Comparison of ENCODE assay signal across 16 cellular contexts in genomic region chr13:67228031-67228430, GRCh38. TPM values are rescaled to one million over a fixed set of nuclear protein-coding genes. Genes with fewer than 3 reads are reported as not detected.
DNase-seq lines count a peak whose midpoint lies in the region; ATAC-seq and TF ChIP-seq lines count a peak whose summit lies in the region.
"Had no signal": no experiment of that assay in that cellular context is flagged by ENCODE, and none has a peak within 500 bp of the region (broad histone marks: within the 10 kb centered on the region; RNA-seq: fewer than 3 reads in every experiment).

No MANE protein-coding gene starts in this region.

- TF ChIP-seq EP300 in gastroesophageal sphincter (IDR thresholded peaks at IDR 0.05): no peak
- no peak for TF ChIP-seq EP300 in sigmoid colon (IDR thresholded peaks at IDR 0.05)

- peak overlapping the region in 2 of 11 experiments; percentile 11 to 23; a peak in 1 of 22 replicates for H3K27ac ChIP-seq in BLaER1 treated with 17β-estradiol and CSF1 and Interleukin-3, amounts not matched to agents 10 nM and 100 nM
- H3K27ac ChIP-seq in angular gyrus (ENCODE audit: low read depth, low read length) (peak overlapping the region; percentile 67), gastroesophageal sphincter (no peak overlapping the region), sigmoid colon (no peak overlapping the region)
- H3K27ac ChIP-seq: C4-2B, epithelial cell of prostate, tibial artery, WERI-Rb-1 had no signal

- no peaks in the 10 kb centered on the region for H3K9me3 ChIP-seq in BLaER1 treated with 17β-estradiol and CSF1 and Interleukin-3, amounts not matched to agents 10 nM and 100 nM (replicated peaks in 1 of 11)
- H3K9me3 ChIP-seq in gastroesophageal sphincter (no peaks in the 10 kb centered on the region), sigmoid colon (no peaks in the 10 kb centered on the region)
- H3K9me3 ChIP-seq: tibial artery had no signal

- H4K20me1 ChIP-seq in BLaER1 treated with 17β-estradiol and CSF1 and Interleukin-3, amounts not matched to agents 10 nM and 100 nM: peaks cover 0 to 14% (median 0%) of the 10 kb centered on the region in 11 experiments; a peak in 1 of 22 replicates

- intact Hi-C loops in sigmoid colon (cut with DNase I): loop anchor here (10.0 kb wide), 3 partner anchors 153 to 1303 kb away; no protein-coding TSS in a partner anchor

- peaks cover 0 to 4% (median 0%) of the 10 kb centered on the region in 11 experiments; a peak in 2 of 22 replicates for H3K27me3 ChIP-seq in BLaER1 treated with 17β-estradiol and CSF1 and Interleukin-3, amounts not matched to agents 10 nM and 100 nM
- no peaks in the 10 kb centered on the region for H3K27me3 ChIP-seq in gastroesophageal sphincter
- H3K27me3 ChIP-seq in sigmoid colon: no peaks in the 10 kb centered on the region

- H3K9ac ChIP-seq in BLaER1 treated with 17β-estradiol and CSF1 and Interleukin-3, amounts not matched to agents 10 nM and 100 nM: peak overlapping the region in 7 of 11 experiments; percentile 81 to 90 (median 86); a peak in 13 of 22 replicates

- TF ChIP-seq CTCF in gastroesophageal sphincter (IDR thresholded peaks at IDR 0.05) (no peak), sigmoid colon (IDR thresholded peaks at IDR 0.05) (no peak), omental fat pad (IDR thresholded peaks at IDR 0.05) (no peak)

- TF ChIP-seq POLR2A in gastroesophageal sphincter (IDR thresholded peaks at IDR 0.05) (no peak), sigmoid colon (IDR thresholded peaks at IDR 0.05) (no peak)

- H3K4me2 ChIP-seq in BLaER1 treated with 17β-estradiol and CSF1 and Interleukin-3, amounts not matched to agents 10 nM and 100 nM: peak overlapping the region; percentile 89 to 97 (median 96)

- H3K4me3 ChIP-seq in BLaER1 treated with 17β-estradiol and CSF1 and Interleukin-3, amounts not matched to agents 10 nM and 100 nM: peak overlapping the region in 8 of 10 experiments; percentile 73 to 95 (median 86); a peak in 16 of 20 replicates
- H3K4me3 ChIP-seq in gastroesophageal sphincter: peak overlapping the region; percentile 83 to 88
- peak overlapping the region in 3 of 4 donors; percentile 72 to 89 (median 84) for H3K4me3 ChIP-seq in sigmoid colon
- H3K4me3 ChIP-seq: lung had no signal

- H3K36me3 ChIP-seq in BLaER1 treated with 17β-estradiol and CSF1 and Interleukin-3, amounts not matched to agents 10 nM and 100 nM: no peaks in the 10 kb centered on the region; a peak in 1 of 22 replicates
- H3K36me3 ChIP-seq in gastroesophageal sphincter (no peaks in the 10 kb centered on the region), sigmoid colon (no peaks in the 10 kb centered on the region)
- H3K36me3 ChIP-seq: tibial artery, WERI-Rb-1 had no signal

- WGBS in gastroesophageal sphincter (ENCODE audit: low coverage in 1 of 2), 2 donors: 90 to 100% methylated on average over 2 of the region's 3 CpGs
- WGBS in sigmoid colon, 2 donors: 75 to 88% methylated on average over 3 of the region's 3 CpGs

- ATAC-seq in gastroesophageal sphincter (no peak), GM21825 (IDR thresholded peaks at IDR 0.05; ENCODE audit: unreplicated experiment) (no peak), omental fat pad (ENCODE audit: low FRiP score) (no peak)

- DNase-seq in sigmoid colon (no peak), HuH-7 (ENCODE audit: low spot score) (no peak), omental fat pad (ENCODE audit: low spot score) (no peak), SK-N-DZ (ENCODE audit: low spot score) (no peak)
- DNase-seq: activated naive CD4-positive, alpha-beta T cell treated with Interleukin-2 at 50 U/mL for 16 hours; cerebellar nuclear complex; NCI-H1092; tibial artery; WERI-Rb-1 had no signal

- peaks cover 40 to 66% (median 55%) of the 10 kb centered on the region in 10 experiments for H3K4me1 ChIP-seq in BLaER1 treated with 17β-estradiol and CSF1 and Interleukin-3, amounts not matched to agents 10 nM and 100 nM
- peaks cover 0 to 65% (median 0%) of the 10 kb centered on the region in 3 donors for H3K4me1 ChIP-seq in gastroesophageal sphincter
- H3K4me1 ChIP-seq in sigmoid colon: peaks cover 0 to 24% (median 9%) of the 10 kb centered on the region in 4 donors

RNA-seq across cellular contexts. Expression of gene PCDH9, which starts 2.1 kb away (rescaled TPM):
- total RNA-seq in gastroesophageal sphincter (100 to 1,000 TPM in 1 of 4 donors, 10 to 100 TPM in 3; 52.9 to 141 (median 56.5) TPM), sigmoid colon (10 to 100 TPM in 3 of 4 donors, 1 to 10 TPM in 1; 6.0 to 15.7 (median 11.4) TPM), omental fat pad (10 to 100 TPM in 1 of 4 donors, 1 to 10 TPM in 3; 5.7 to 12.9 (median 6.8) TPM)
- 1 to 10 TPM in 1 of 3 donors, under 1 TPM in 1, not detected in 1; under 0.01 to 1.1 TPM for polyA plus RNA-seq in sigmoid colon
- polyA plus RNA-seq in SK-N-DZ (2014; cell fraction: cytosol; rRNA removed): 1.8 and 2.1 TPM in 2 replicates
- polyA plus RNA-seq in SK-N-DZ (2014; cell fraction: nucleus; rRNA removed): 2.2 and 2.8 TPM in 2 replicates
